ENCODE assay signal across 16 cellular contexts in genomic region chr14:96987771-96988170, GRCh38.
DNase-seq lines count a peak whose midpoint lies in the region; ATAC-seq and TF ChIP-seq lines count a peak whose summit lies in the region.
"Had no signal": no experiment of that assay in that cellular context is flagged by ENCODE, and none has a peak within 500 bp of the region (broad histone marks: within the 10 kb centered on the region; RNA-seq: fewer than 3 reads in every experiment).

No MANE protein-coding gene starts in this region.

- H3K4me1 Mint-ChIP-seq in CD8-positive, alpha-beta T cell (ENCODE audit: low read depth), result peaks cover 37% of the 10 kb centered on the region
- peaks cover 17% of the 10 kb centered on the region for H3K4me1 Mint-ChIP-seq in central memory CD8-positive, alpha-beta T cell
- peaks cover 28 to 50% (median 41%) of the 10 kb centered on the region in 4 donors for H3K4me1 Mint-ChIP-seq in naive thymus-derived CD8-positive, alpha-beta T cell

- peaks cover 3% of the 10 kb centered on the region for H3K9me3 Mint-ChIP-seq in CD8-positive, alpha-beta T cell
- H3K9me3 Mint-ChIP-seq in central memory CD8-positive, alpha-beta T cell, result no peaks in the 10 kb centered on the region
- peaks cover 0 to 7% (median 4%) of the 10 kb centered on the region in 9 donors for H3K9me3 Mint-ChIP-seq in naive thymus-derived CD8-positive, alpha-beta T cell

- no peak overlapping the region for H3K27ac ChIP-seq in CD8-positive, alpha-beta T cell (ENCODE audit: low read depth, low read length)
- no peak overlapping the region for H3K27ac ChIP-seq in WERI-Rb-1
- H3K27ac ChIP-seq: 22Rv1 had no signal

- H3K27ac Mint-ChIP-seq in CD8-positive, alpha-beta T cell, result peak overlapping the region; percentile 76
- H3K27ac Mint-ChIP-seq in central memory CD8-positive, alpha-beta T cell (ENCODE audit: low read depth), result peak overlapping the region; percentile 2
- peak overlapping the region in 8 of 10 donors; percentile 11 to 92 (median 69) for H3K27ac Mint-ChIP-seq in naive thymus-derived CD8-positive, alpha-beta T cell

- TF ChIP-seq CTCF in CD8-positive, alpha-beta T cell (IDR thresholded peaks at IDR 0.05), result no peak
- no peak for TF ChIP-seq CTCF in WERI-Rb-1 (IDR thresholded peaks at IDR 0.05; ENCODE audit: low read depth, low read length)

- no peak for ATAC-seq in CD8-positive, alpha-beta T cell
- ATAC-seq in central memory CD8-positive, alpha-beta T cell (replicated peaks; ENCODE audit: extremely low read depth, poor library complexity, severe bottlenecking), result no peak
- no peak for ATAC-seq in naive thymus-derived CD8-positive, alpha-beta T cell
- no peak for ATAC-seq in GM18873 (IDR thresholded peaks at IDR 0.05; ENCODE audit: low FRiP score, unreplicated experiment)
- ATAC-seq: GM12878 had no signal

- peak; percentile 4 for DNase-seq in NOMO-1 treated with DMSO at 0.1 percent for 48 hours (lab: John Stamatoyannopoulos, UW; ENCODE audit: unreplicated experiment)
- DNase-seq in NOMO-1 (lab: John Stamatoyannopoulos, UW; ENCODE audit: unreplicated experiment in 2 of 2), result no peak
- no peak for DNase-seq in CD8-positive, alpha-beta T cell
- no peak for DNase-seq in central memory CD8-positive, alpha-beta T cell (ENCODE audit: low spot score in 2 of 2)
- DNase-seq in naive thymus-derived CD8-positive, alpha-beta T cell, result no peak
- DNase-seq in kidney tubule cell (ENCODE audit: low spot score), result no peak
- DNase-seq in WERI-Rb-1, result no peak
- DNase-seq: C1 segment of cervical spinal cord, Calu3, DMS 273 treated with DMSO at 0.1 percent for 48 hours, DMS79 had no signal

- no peaks in the 10 kb centered on the region for H3K27me3 Mint-ChIP-seq in CD8-positive, alpha-beta T cell (ENCODE audit: low read depth)
- peaks cover 6% of the 10 kb centered on the region for H3K27me3 Mint-ChIP-seq in central memory CD8-positive, alpha-beta T cell
- H3K27me3 Mint-ChIP-seq in naive thymus-derived CD8-positive, alpha-beta T cell, result no peaks in the 10 kb centered on the region
- H3K27me3 Mint-ChIP-seq: IgD-negative memory B cell had no signal

- peaks cover 31% of the 10 kb centered on the region for H3K4me1 ChIP-seq in CD8-positive, alpha-beta T cell (ENCODE audit: insufficient read depth, low read length)
- H3K4me1 ChIP-seq: HAP-1 had no signal

- CTCF ChIA-PET in CD8-positive, alpha-beta T cell (lab: Charles Lee), result no interaction called here

- POLR2A ChIA-PET in CD8-positive, alpha-beta T cell (lab: Charles Lee), result no interaction called here
- POLR2A ChIA-PET in naive thymus-derived CD8-positive, alpha-beta T cell (lab: Charles Lee), result interaction anchor here (1.2 kb wide), 1 partner anchor 27 kb away, joined by 3 read pairs; no protein-coding TSS in a partner anchor

- no peak overlapping the region for H3K4me3 ChIP-seq in CD8-positive, alpha-beta T cell (ENCODE audit: low read depth, low read length)
- H3K4me3 ChIP-seq in WERI-Rb-1 (ENCODE audit: low read depth, low read length), result no peak overlapping the region
- H3K4me3 ChIP-seq: GM12878, HAP-1 had no signal

- no peaks in the 10 kb centered on the region for H3K9me3 ChIP-seq in CD8-positive, alpha-beta T cell (ENCODE audit: low read length)
- H3K9me3 ChIP-seq in WERI-Rb-1 (ENCODE audit: severe bottlenecking), result no peaks in the 10 kb centered on the region
- H3K9me3 ChIP-seq: HAP-1 had no signal

- no peak overlapping the region for H3K4me3 Mint-ChIP-seq in CD8-positive, alpha-beta T cell
- H3K4me3 Mint-ChIP-seq in central memory CD8-positive, alpha-beta T cell, result peak overlapping the region; percentile 41
- H3K4me3 Mint-ChIP-seq in naive thymus-derived CD8-positive, alpha-beta T cell, result peak overlapping the region in 9 of 10 donors; percentile 34 to 85 (median 61)

- no peaks in the 10 kb centered on the region for H3K27me3 ChIP-seq in CD8-positive, alpha-beta T cell (ENCODE audit: insufficient read depth, low read length)
- no peaks in the 10 kb centered on the region for H3K27me3 ChIP-seq in WERI-Rb-1 (ENCODE audit: insufficient read depth, low read depth, severe bottlenecking)

- H3K36me3 ChIP-seq in CD8-positive, alpha-beta T cell (ENCODE audit: insufficient read depth, low read length), result no peaks in the 10 kb centered on the region
- H3K36me3 ChIP-seq in WERI-Rb-1, result no peaks in the 10 kb centered on the region
- H3K36me3 ChIP-seq: HAP-1 had no signal

- no peaks in the 10 kb centered on the region for H3K36me3 Mint-ChIP-seq in CD8-positive, alpha-beta T cell
- peaks cover under 1% of the 10 kb centered on the region for H3K36me3 Mint-ChIP-seq in central memory CD8-positive, alpha-beta T cell (ENCODE audit: insufficient read depth)
- H3K36me3 Mint-ChIP-seq in naive thymus-derived CD8-positive, alpha-beta T cell, result peaks cover 0 to 9% (median 7%) of the 10 kb centered on the region in 3 donors

- intact Hi-C loops in CD8-positive, alpha-beta T cell (cut with DNase I, micrococcal nuclease), result no loop called here

Comparison
In these comparisons a context has a peak if more than half of its experiments do, and no peak if none do; other contexts are left out.
1. H3K27ac Mint-ChIP-seq: peak in every context shown above with its lines; median percentile 76 in CD8-positive, alpha-beta T cell; 69 in naive thymus-derived CD8-positive, alpha-beta T cell; 2 in central memory CD8-positive, alpha-beta T cell.